In genomic region chr5:20113031-20113685, GRCh38 we compare ENCODE assay signal across 20 cellular contexts.
DNase-seq lines count a peak whose midpoint lies in the region; TF ChIP-seq lines count a peak whose summit lies in the region.
"Had no signal": no experiment of that assay in that cellular context is flagged by ENCODE, and none has a peak within 500 bp of the region (broad histone marks: within the 10 kb centered on the region; RNA-seq: fewer than 3 reads in every experiment).

No MANE protein-coding gene starts in this region.

- no peak for TF ChIP-seq EP300 in esophagus muscularis mucosa (IDR thresholded peaks at IDR 0.05)

- H3K36me3 Mint-ChIP-seq in type B pancreatic cell: no peaks in the 10 kb centered on the region

- TF ChIP-seq CTCF in cardiac fibroblast (IDR thresholded peaks at IDR 0.05; ENCODE audit: low read depth, low read length) (no peak), thyroid gland (IDR thresholded peaks at IDR 0.05) (no peak), type B pancreatic cell (conservative IDR thresholded peaks at IDR 0.05) (no peak), esophagus muscularis mucosa (IDR thresholded peaks at IDR 0.05) (no peak)

- no peaks in the 10 kb centered on the region for H3K9me3 ChIP-seq in MG63
- no peaks in the 10 kb centered on the region for H3K9me3 ChIP-seq in thyroid gland
- no peaks in the 10 kb centered on the region for H3K9me3 ChIP-seq in esophagus muscularis mucosa
- peaks cover 2% of the 10 kb centered on the region; the same call in 1 of the 2 replicates for H3K9me3 ChIP-seq in HAP-1
- H3K9me3 ChIP-seq: right lobe of liver, testis had no signal

- intact Hi-C loops in thyroid gland (cut with DNase I) (no loop called here), esophagus muscularis mucosa (cut with DNase I) (no loop called here)

- H3K4me3 ChIP-seq in MG63 (no peak overlapping the region), cardiac fibroblast (replicated peaks in 1 of 2; ENCODE audit: low read depth in 2 of 2, low read length in 2 of 2) (no peak overlapping the region), thyroid gland (replicated peaks in 1 of 3) (no peak overlapping the region), esophagus muscularis mucosa (no peak overlapping the region), HAP-1 (no peak overlapping the region)
- H3K4me3 ChIP-seq: right lobe of liver, testis had no signal

- peaks cover 4% of the 10 kb centered on the region for H3K9me3 Mint-ChIP-seq in type B pancreatic cell
- H3K9me3 Mint-ChIP-seq: nephron had no signal

- H3K4me3 Mint-ChIP-seq in type B pancreatic cell: no peak overlapping the region
- H3K4me3 Mint-ChIP-seq: nephron; T-helper 1 cell treated with Interleukin-12 subunit alpha and Interleukin-12 subunit beta and Interleukin-4 antibody, amounts not matched to agents 30 μg/mL and 1 μg/mL, for 36 hours had no signal

- no peaks in the 10 kb centered on the region for H3K27me3 ChIP-seq in MG63
- no peaks in the 10 kb centered on the region for H3K27me3 ChIP-seq in thyroid gland
- H3K27me3 ChIP-seq in esophagus muscularis mucosa: no peaks in the 10 kb centered on the region
- H3K27me3 ChIP-seq in HAP-1 (ENCODE audit: low read depth): no peaks in the 10 kb centered on the region
- H3K27me3 ChIP-seq: right lobe of liver, testis had no signal

- 63 to 68% methylated on average over 2 of the region's 2 CpGs for WGBS in thyroid gland, 2 donors
- 69% methylated on average over 2 of the region's 2 CpGs for WGBS in esophagus muscularis mucosa

- H3K4me1 ChIP-seq in thyroid gland (no peaks in the 10 kb centered on the region), esophagus muscularis mucosa (no peaks in the 10 kb centered on the region), HAP-1 (no peaks in the 10 kb centered on the region)
- H3K4me1 ChIP-seq: right lobe of liver, testis had no signal

- DNase-seq in A172 (ENCODE audit: low spot score) (peak; percentile 11), MG63 (peak; percentile 23), NCI-H748 (lab: John Stamatoyannopoulos, UW; ENCODE audit: unreplicated experiment) (peak; percentile 79), cardiac fibroblast (ENCODE audit: low read depth in 2 of 2) (peak; percentile 8 to 35), thyroid gland (no peak), type B pancreatic cell (ENCODE audit: extremely low spot score, unreplicated experiment) (no peak), esophagus muscularis mucosa (ENCODE audit: extremely low spot score) (no peak), HAP-1 (ENCODE audit: low spot score in 2 of 2) (no peak)
- DNase-seq: activated CD4-positive, alpha-beta T cell treated with anti-CD3 and anti-CD28 coated beads, Interleukin-2, amount 50 U/mL, for 48 hours; activated gamma-delta T cell; amygdala; C1 segment of cervical spinal cord; effector CD8-positive, alpha-beta T cell; midbrain; NCI-H1694; NCI-H526; right lobe of liver; testis had no signal

- H3K36me3 ChIP-seq in MG63 (no peaks in the 10 kb centered on the region), thyroid gland (no peaks in the 10 kb centered on the region), esophagus muscularis mucosa (no peaks in the 10 kb centered on the region), HAP-1 (replicated peaks) (no peaks in the 10 kb centered on the region)
- H3K36me3 ChIP-seq: right lobe of liver had no signal

- H3K27me3 Mint-ChIP-seq in type B pancreatic cell: no peaks in the 10 kb centered on the region

- TF ChIP-seq POLR2A in thyroid gland (IDR thresholded peaks at IDR 0.05) (no peak), esophagus muscularis mucosa (IDR thresholded peaks at IDR 0.05; ENCODE audit: low read depth) (no peak)

- peaks cover 7% of the 10 kb centered on the region for H3K4me1 Mint-ChIP-seq in type B pancreatic cell (ENCODE audit: unreplicated experiment)
- H3K4me1 Mint-ChIP-seq: nephron had no signal

- H3K27ac Mint-ChIP-seq in type B pancreatic cell: no peak overlapping the region
- H3K27ac Mint-ChIP-seq: nephron; T-helper 1 cell treated with Interleukin-12 subunit alpha and Interleukin-12 subunit beta and Interleukin-4 antibody, amounts not matched to agents 30 μg/mL and 1 μg/mL, for 36 hours had no signal

- H3K27ac ChIP-seq in thyroid gland (no peak overlapping the region), esophagus muscularis mucosa (replicated peaks in 1 of 4) (no peak overlapping the region)
- H3K27ac ChIP-seq: right lobe of liver, testis had no signal

- in situ Hi-C loops in HAP-1 (cut with MboI; ENCODE audit: low sequenced_read_pairs): no loop called here

Comparison
In these comparisons a context has a peak if more than half of its experiments do, and no peak if none do; other contexts are left out.
1. DNase-seq: peak in A172 (single experiment), MG63 (single experiment), NCI-H748 (single experiment) and cardiac fibroblast (2 of 2); none in thyroid gland (0 of 2), type B pancreatic cell (single experiment), esophagus muscularis mucosa (single experiment) and HAP-1 (0 of 2).